In the genomic region with DNA sequence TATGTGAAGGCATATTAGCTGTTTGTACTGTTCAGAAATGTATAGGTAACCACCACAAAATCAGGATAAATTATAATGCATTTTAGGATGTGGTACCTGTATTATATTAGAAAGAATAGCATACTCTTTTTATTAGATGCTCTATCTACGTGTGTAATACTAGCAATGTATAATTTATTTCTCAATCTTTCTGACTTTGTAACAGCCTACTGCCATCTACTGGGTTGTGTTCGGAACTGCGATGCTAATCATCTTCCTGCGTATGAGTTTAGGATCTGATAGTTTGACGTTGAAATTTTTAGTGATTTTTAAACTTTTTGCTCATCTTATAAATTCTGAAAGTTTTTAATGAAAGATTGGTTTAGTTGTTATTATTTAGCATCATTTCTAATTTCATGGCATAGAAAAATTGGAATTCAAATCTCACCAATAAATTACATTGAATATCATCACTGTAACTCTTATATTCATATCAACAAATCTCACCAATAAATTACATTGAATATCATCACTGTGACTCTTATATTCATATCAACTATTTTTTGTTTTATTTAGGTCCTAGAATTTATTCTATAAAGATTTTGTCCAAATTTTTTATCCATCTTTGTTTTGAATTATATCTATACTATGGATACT, we compare ENCODE assay signal across 8 cellular contexts.
A peak's percentile ranks its signal among the peaks of the same experiment; 100 is the strongest.
DNase-seq lines count a peak whose midpoint lies in the region; ATAC-seq and TF ChIP-seq lines count a peak whose summit lies in the region.

No MANE protein-coding gene starts in this region.

- no peaks in the 10 kb centered on the region for H3K36me3 ChIP-seq in breast epithelium
- no peaks in the 10 kb centered on the region for H3K36me3 ChIP-seq in lung (ENCODE audit: control insufficient read depth in 2 of 2, insufficient read depth in 2 of 2, low read length in 2 of 2)

- no peaks in the 10 kb centered on the region for H3K27me3 ChIP-seq in breast epithelium
- no peaks in the 10 kb centered on the region for H3K27me3 ChIP-seq in lung (ENCODE audit: control insufficient read depth, insufficient read depth)

- H3K4me3 ChIP-seq in breast epithelium (no peak overlapping the region), lung (no peak overlapping the region)

- DNase-seq in stimulated activated CD4-positive, alpha-beta T cell treated with anti-CD3 and anti-CD28 coated beads, Interleukin-15, amount 100 ng/mL, for 24 hours = peak; percentile 9
- DNase-seq in stimulated activated CD4-positive, alpha-beta T cell treated with anti-CD3 and anti-CD28 coated beads, Interleukin-4, amount 100 ng/mL, for 1 hour = no peak
- peak; percentile 31 for DNase-seq in NAMALWA (ENCODE audit: low spot score)
- no peak for DNase-seq in breast epithelium (ENCODE audit: low spot score in 2 of 2)
- DNase-seq in lung (ENCODE audit: low spot score) = no peak
- DNase-seq in NCI-H2196 (lab: John Stamatoyannopoulos, UW; ENCODE audit: unreplicated experiment) = no peak
- DNase-seq in 8988T = no peak
- DNase-seq in ureter (ENCODE audit: low spot score) = no peak

- H3K9me3 ChIP-seq in breast epithelium = no peaks in the 10 kb centered on the region
- H3K9me3 ChIP-seq in lung (ENCODE audit: control insufficient read depth in 2 of 2, insufficient read depth in 1 of 2, low read length in 1 of 2) = no peaks in the 10 kb centered on the region

- intact Hi-C loops in breast epithelium (cut with DNase I; ENCODE audit: low total_unique reads) = no loop called here

- H3K27ac ChIP-seq in breast epithelium (no peak overlapping the region), lung (ENCODE audit: low read depth in 1 of 2, low read length in 1 of 2) (no peak overlapping the region)

- ATAC-seq in lung (ENCODE audit: insufficient read depth, low FRiP score) = peak; percentile 47

- no peaks in the 10 kb centered on the region for H3K4me1 ChIP-seq in breast epithelium
- no peaks in the 10 kb centered on the region for H3K4me1 ChIP-seq in lung (ENCODE audit: control insufficient read depth in 2 of 2, insufficient read depth in 2 of 2, low read length in 2 of 2)

- whole genome bisulfite sequencing in lung, 2 donors = 5 to 6% methylated on average over 5 of the region's 5 CpGs

- TF ChIP-seq POLR2A in breast epithelium (IDR thresholded peaks at IDR 0.05) = no peak

- peak in 2 of 3 donors; percentile 16 to 33 for TF ChIP-seq CTCF in breast epithelium (IDR thresholded peaks at IDR 0.05)
- peak; percentile 26 for TF ChIP-seq CTCF in lung (IDR thresholded peaks at IDR 0.05; ENCODE audit: control extremely low read depth, extremely low read depth)

Comparison
In these comparisons a context has a peak if more than half of its experiments do, and no peak if none do; other contexts are left out.
1. DNase-seq: peak in stimulated activated CD4-positive, alpha-beta T cell treated with anti-CD3 and anti-CD28 coated beads, Interleukin-15, amount 100 ng/mL, for 24 hours (single experiment) and NAMALWA (single experiment); none in stimulated activated CD4-positive, alpha-beta T cell treated with anti-CD3 and anti-CD28 coated beads, Interleukin-4, amount 100 ng/mL, for 1 hour (single experiment), breast epithelium (0 of 2), lung (single experiment), NCI-H2196 (single experiment), 8988T (single experiment) and ureter (single experiment).